32 cellular contexts compared by ENCODE assay signal in the genomic region with DNA sequence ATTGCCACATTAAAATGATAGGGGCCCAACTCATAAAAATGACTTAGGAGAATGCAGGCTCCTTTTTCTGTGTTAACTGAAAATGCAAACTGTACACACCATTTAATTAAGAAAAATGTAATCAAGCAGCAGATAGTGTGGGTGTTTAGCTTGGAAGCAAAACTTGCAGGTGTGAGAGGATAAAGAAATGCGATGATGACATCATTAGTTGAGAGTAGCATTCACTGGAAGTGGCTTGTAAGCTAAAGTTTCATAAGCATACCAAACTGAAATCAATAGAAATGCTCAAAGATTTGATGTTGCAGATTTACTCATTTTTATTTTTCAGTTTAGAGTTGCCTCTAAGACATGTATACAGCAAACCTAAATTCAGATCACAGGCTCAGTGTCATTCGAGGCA.
"Had no signal": no experiment of that assay in that cellular context is flagged by ENCODE, and none has a peak within 500 bp of the region (broad histone marks: within the 10 kb centered on the region; RNA-seq: fewer than 3 reads in every experiment).

No MANE protein-coding gene starts in this region.

- H3K9me3 ChIP-seq: ascending aorta, breast epithelium had no signal

- H3K36me3 ChIP-seq: ascending aorta had no signal

- H3K27ac Mint-ChIP-seq: activated B cell treated with CpG ODN at 0.5 μM for 24 hours; activated CD4-positive, alpha-beta memory T cell treated with anti-CD3 and anti-CD28 coated beads for 36 hours; activated CD4-positive, alpha-beta T cell treated with anti-CD3 and anti-CD28 coated beads, Interleukin-2, amount 10 ng/mL, durations not matched to agents 24 days and 14 days; activated CD8-positive, alpha-beta T cell treated with anti-CD3 and anti-CD28 coated beads for 36 hours; activated naive CD4-positive, alpha-beta T cell treated with anti-CD3 and anti-CD28 coated beads for 36 hours; activated naive CD8-positive, alpha-beta T cell; activated naive CD8-positive, alpha-beta T cell treated with anti-CD3 and anti-CD28 coated beads, Interleukin-2, amount 10 ng/mL, durations not matched to agents 7 days and 5 days; activated naive CD8-positive, alpha-beta T cell treated with anti-CD3 and anti-CD28 coated beads, Interleukin-2, amount 50 U/mL, for 24 hours; activated T-cell treated with anti-CD3 and anti-CD28 coated beads, Interleukin-2, amount 50 U/mL, for 72 hours; activated T-helper 1 cell treated with anti-CD3 and anti-CD28 coated beads, Interleukin-12 subunit alpha, Interleukin-12 subunit beta, Interleukin-2, Interleukin-4 antibody, amounts not matched to agents 30 ng/mL and 10 ng/mL and 1 ng/mL, durations not matched to agents 14 hours and 24 hours and 36 hours; activated T-helper 17 cell treated with anti-CD3 and anti-CD28 coated beads, Interleukin-2, amount 50 U/mL, for 72 hours; brain; T-helper 17 cell had no signal

- H3K27me3 ChIP-seq: ascending aorta, breast epithelium had no signal

- FAIRE-seq: colon had no signal

- H3K4me1 ChIP-seq: ascending aorta, breast epithelium had no signal

- H3K9me3 Mint-ChIP-seq: brain had no signal

- H3K4me3 ChIP-seq: ascending aorta, breast epithelium had no signal

- ATAC-seq: activated CD8-positive, alpha-beta T cell treated with anti-CD3 and anti-CD28 coated beads for 36 hours; activated naive CD8-positive, alpha-beta T cell treated with anti-CD3 and anti-CD28 coated beads, Interleukin-2, amount 50 U/mL, for 24 hours; activated T-cell treated with anti-CD3 and anti-CD28 coated beads, Interleukin-2, amount 50 U/mL, for 4 hours; activated T-cell treated with anti-CD3 and anti-CD28 coated beads, Interleukin-2, amount 50 U/mL, for 72 hours; activated T-helper 17 cell treated with anti-CD3 and anti-CD28 coated beads, Interleukin-2, amount 50 U/mL, for 72 hours; T-helper 17 cell had no signal

- H3K27ac ChIP-seq: ascending aorta, breast epithelium, VCaP had no signal

- DNase-seq: activated B cell treated with CpG ODN at 0.5 μM for 24 hours; activated CD4-positive, alpha-beta memory T cell treated with anti-CD3 and anti-CD28 coated beads for 36 hours; activated CD4-positive, alpha-beta T cell treated with anti-CD3 and anti-CD28 coated beads for 4 hours; activated CD4-positive, alpha-beta T cell treated with anti-CD3 and anti-CD28 coated beads, Interleukin-2, amount 10 ng/mL, durations not matched to agents 24 days and 14 days; activated CD4-positive, alpha-beta T cell treated with anti-CD3 and anti-CD28 coated beads, Interleukin-2, amount 50 U/mL, for 1 hour; activated CD4-positive, alpha-beta T cell treated with anti-CD3 and anti-CD28 coated beads, Interleukin-2, amount 50 U/mL, for 4 hours; activated CD4-positive, CD25-positive, alpha-beta regulatory T cell treated with anti-CD3 and anti-CD28 coated beads, Interleukin-2, amount 50 U/mL, for 72 hours; activated CD8-positive, alpha-beta memory T cell treated with anti-CD3 and anti-CD28 coated beads, Interleukin-2, amount 50 U/mL, for 4 hours; activated CD8-positive, alpha-beta T cell treated with anti-CD3 and anti-CD28 coated beads for 36 hours; activated effector memory CD4-positive, alpha-beta T cell treated with anti-CD3 and anti-CD28 coated beads, Interleukin-2, amount 50 U/mL, for 16 hours; activated gamma-delta T cell treated with Interleukin-2 at 50 U/mL for 16 hours; activated naive CD4-positive, alpha-beta T cell; activated naive CD4-positive, alpha-beta T cell treated with anti-CD3 and anti-CD28 coated beads for 36 hours; activated naive CD4-positive, alpha-beta T cell treated with anti-CD3 and anti-CD28 coated beads, Interleukin-2, amount 50 U/mL, for 16 hours; activated naive CD8-positive, alpha-beta T cell treated with anti-CD3 and anti-CD28 coated beads, Interleukin-2, amount 10 ng/mL, durations not matched to agents 7 days and 5 days; activated naive CD8-positive, alpha-beta T cell treated with anti-CD3 and anti-CD28 coated beads, Interleukin-2, amount 50 U/mL, for 24 hours; activated T-cell treated with anti-CD3 and anti-CD28 coated beads for 4 hours; activated T-cell treated with anti-CD3 and anti-CD28 coated beads, Interleukin-2, amount 50 U/mL, for 1 hour; activated T-cell treated with anti-CD3 and anti-CD28 coated beads, Interleukin-2, amount 50 U/mL, for 4 hours; activated T-cell treated with anti-CD3 and anti-CD28 coated beads, Interleukin-2, amount 50 U/mL, for 72 hours; amygdala; anterior cingulate cortex; central memory CD4-positive, alpha-beta T cell; T-helper 17 cell had no signal

- H3K36me3 Mint-ChIP-seq: activated CD4-positive, alpha-beta memory T cell treated with anti-CD3 and anti-CD28 coated beads for 36 hours; activated naive CD8-positive, alpha-beta T cell; activated naive CD8-positive, alpha-beta T cell treated with anti-CD3 and anti-CD28 coated beads, Interleukin-2, amount 10 ng/mL, durations not matched to agents 7 days and 5 days; brain had no signal
